Comparison of ENCODE assay signal across 10 cellular contexts in the genomic region with DNA sequence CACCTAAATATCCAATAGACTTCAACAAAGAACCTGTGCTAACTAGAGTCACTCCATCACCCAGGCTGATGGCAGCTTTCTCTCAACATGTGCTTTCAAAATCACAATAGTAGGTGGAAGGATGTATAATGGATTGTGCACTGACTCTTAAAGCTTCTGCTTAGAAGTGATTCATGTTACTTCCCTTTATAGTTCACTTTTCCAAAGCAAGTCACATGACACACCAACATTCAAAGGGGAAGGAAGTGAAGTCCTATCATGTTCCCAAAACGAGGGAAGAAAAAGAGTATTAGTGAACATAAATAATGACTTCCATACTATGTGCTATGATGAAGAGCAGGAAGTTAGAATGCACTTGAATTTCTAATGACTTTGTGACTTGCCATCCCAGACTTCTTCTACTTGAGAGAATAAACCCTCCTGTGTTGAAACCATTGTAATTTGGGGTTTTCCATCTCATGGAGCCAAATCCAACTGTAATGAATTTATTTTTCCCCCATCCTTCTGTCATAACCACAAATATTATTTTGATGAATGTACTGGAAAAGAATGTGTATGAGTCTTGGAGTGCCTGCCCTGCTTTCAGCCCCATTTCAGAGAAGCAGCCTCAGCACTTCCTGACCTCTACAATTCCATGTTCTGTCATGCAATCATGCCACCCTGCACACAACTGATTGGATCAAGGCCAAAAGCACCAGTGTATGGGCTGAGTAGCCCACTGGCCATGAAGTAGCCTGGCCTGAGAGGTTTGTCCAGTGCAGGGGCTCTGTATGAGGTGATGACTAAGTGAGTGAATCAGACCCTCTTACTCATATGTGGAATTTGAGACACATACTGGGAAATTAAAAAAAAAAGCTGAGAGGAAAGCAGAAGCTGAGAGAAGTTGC.
DNase-seq lines count a peak whose midpoint lies in the region; ATAC-seq and TF ChIP-seq lines count a peak whose summit lies in the region.
"Had no signal": no experiment of that assay in that cellular context is flagged by ENCODE, and none has a peak within 500 bp of the region (broad histone marks: within the 10 kb centered on the region; RNA-seq: fewer than 3 reads in every experiment).

No MANE protein-coding gene starts in this region.

- H3K4me3 ChIP-seq in HFF-Myc (replicated peaks; ENCODE audit: low read depth, low read length) = no peak overlapping the region

- H3K4me1 Mint-ChIP-seq in Calu3 (ENCODE audit: low read depth, unreplicated experiment) = no peaks in the 10 kb centered on the region

- CTCF ChIA-PET in Calu3 (lab: Charles Lee) = no interaction called here

- no peaks in the 10 kb centered on the region for H3K36me3 Mint-ChIP-seq in Calu3 (ENCODE audit: insufficient read depth, unreplicated experiment)

- DNase-seq in AG08395 (ENCODE audit: low spot score) (peak; percentile 89), HFF-Myc (ENCODE audit: extremely low read depth, low read depth) (peak; percentile 83), amniotic stem cell (lab: John Stamatoyannopoulos, UW) (peak; percentile 95), kidney tubule cell (ENCODE audit: low spot score) (peak; percentile 100), Calu3 (no peak), NCI-H526 treated with DMSO at 0.1 percent for 48 hours (lab: John Stamatoyannopoulos, UW) (no peak), epidermal melanocyte (ENCODE audit: insufficient read length, low spot score) (no peak)
- DNase-seq: T-helper 9 cell had no signal

- H3K4me3 Mint-ChIP-seq in Calu3 (ENCODE audit: low read depth, unreplicated experiment) = no peak overlapping the region
- H3K4me3 Mint-ChIP-seq: activated naive CD8-positive, alpha-beta T cell had no signal

- no TSS peak for BruUV-seq in Calu3 (replicated peaks; lab: Mats Ljungman, UMichigan)

- H3K27me3 Mint-ChIP-seq in Calu3 (ENCODE audit: unreplicated experiment) = no peaks in the 10 kb centered on the region
- H3K27me3 Mint-ChIP-seq: activated naive CD8-positive, alpha-beta T cell had no signal

- ATAC-seq in HG03159 (IDR thresholded peaks at IDR 0.05; ENCODE audit: unreplicated experiment) = no peak

- intact Hi-C loops in Calu3 (cut with micrococcal nuclease; ENCODE audit: unreplicated experiment) = no loop called here

- H3K27ac Mint-ChIP-seq in Calu3 (ENCODE audit: unreplicated experiment) = no peak overlapping the region
- H3K27ac Mint-ChIP-seq: activated naive CD8-positive, alpha-beta T cell had no signal

- TF ChIP-seq CTCF in HFF-Myc (IDR thresholded peaks at IDR 0.05; ENCODE audit: low read depth, low read length, missing control alignments) = no peak
- TF ChIP-seq CTCF in Calu3 (IDR thresholded peaks at IDR 0.05; ENCODE audit: unreplicated experiment) = no peak

- H3K9me3 Mint-ChIP-seq in Calu3 (ENCODE audit: low read depth, unreplicated experiment) = peaks cover 3% of the 10 kb centered on the region

Comparison
In these comparisons a context has a peak if more than half of its experiments do, and no peak if none do; other contexts are left out.
1. DNase-seq: peak in AG08395 (single experiment), HFF-Myc (single experiment), amniotic stem cell (single experiment) and kidney tubule cell (single experiment); none in Calu3 (single experiment), NCI-H526 treated with DMSO at 0.1 percent for 48 hours (single experiment) and epidermal melanocyte (single experiment).